2 cellular contexts compared by ENCODE assay signal in the genomic region with DNA sequence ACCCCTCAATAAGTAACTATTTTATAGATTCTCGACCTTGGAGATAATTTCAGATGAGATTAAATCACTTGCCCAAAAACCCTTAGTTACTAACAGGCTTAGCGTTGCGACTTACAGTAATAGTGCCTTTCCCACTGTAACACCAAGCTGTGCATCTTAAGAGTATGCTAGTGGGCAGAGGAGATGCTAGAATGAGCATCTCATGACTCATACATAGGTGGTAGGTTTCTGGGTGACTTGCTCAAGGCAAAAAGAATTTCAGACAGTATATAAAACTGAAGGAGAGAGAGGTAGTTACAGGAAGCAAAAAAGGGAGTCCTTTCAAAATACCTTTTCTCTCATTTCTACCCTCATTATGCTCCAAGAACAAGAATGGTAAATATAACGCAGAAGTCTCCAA.
TF ChIP-seq lines count a peak whose summit lies in the region.

No MANE protein-coding gene starts in this region.

TF ChIP-seq in SK-N-SH, 30 proteins besides CTCF, POLR2A, EP300 and RAD21 (continued from another document):
- TF ChIP-seq, protein P1, sequence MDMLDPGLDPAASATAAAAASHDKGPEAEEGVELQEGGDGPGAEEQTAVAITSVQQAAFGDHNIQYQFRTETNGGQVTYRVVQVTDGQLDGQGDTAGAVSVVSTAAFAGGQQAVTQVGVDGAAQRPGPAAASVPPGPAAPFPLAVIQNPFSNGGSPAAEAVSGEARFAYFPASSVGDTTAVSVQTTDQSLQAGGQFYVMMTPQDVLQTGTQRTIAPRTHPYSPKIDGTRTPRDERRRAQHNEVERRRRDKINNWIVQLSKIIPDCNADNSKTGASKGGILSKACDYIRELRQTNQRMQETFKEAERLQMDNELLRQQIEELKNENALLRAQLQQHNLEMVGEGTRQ (IDR thresholded peaks at IDR 0.05; ENCODE audit: borderline replicate concordance, low read depth, low read length), result no peak
- TF ChIP-seq MEF2A (IDR thresholded peaks at IDR 0.05; ENCODE audit: borderline replicate concordance, low read depth), result no peak
- TF ChIP-seq GATA2 (CRISPR knock-in tag; IDR thresholded peaks at IDR 0.05), result no peak
- TF ChIP-seq MXI1 (IDR thresholded peaks at IDR 0.05; ENCODE audit: low read depth, low read length), result no peak
- TF ChIP-seq TCF12 (IDR thresholded peaks at IDR 0.05), result no peak
- TF ChIP-seq, protein P2, sequence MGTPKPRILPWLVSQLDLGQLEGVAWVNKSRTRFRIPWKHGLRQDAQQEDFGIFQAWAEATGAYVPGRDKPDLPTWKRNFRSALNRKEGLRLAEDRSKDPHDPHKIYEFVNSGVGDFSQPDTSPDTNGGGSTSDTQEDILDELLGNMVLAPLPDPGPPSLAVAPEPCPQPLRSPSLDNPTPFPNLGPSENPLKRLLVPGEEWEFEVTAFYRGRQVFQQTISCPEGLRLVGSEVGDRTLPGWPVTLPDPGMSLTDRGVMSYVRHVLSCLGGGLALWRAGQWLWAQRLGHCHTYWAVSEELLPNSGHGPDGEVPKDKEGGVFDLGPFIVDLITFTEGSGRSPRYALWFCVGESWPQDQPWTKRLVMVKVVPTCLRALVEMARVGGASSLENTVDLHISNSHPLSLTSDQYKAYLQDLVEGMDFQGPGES (IDR thresholded peaks at IDR 0.05; ENCODE audit: low read depth, low read length), result no peak
- TF ChIP-seq RXRA (IDR thresholded peaks at IDR 0.05; ENCODE audit: borderline replicate concordance, low read depth), result no peak
- 0 out of 2 replicates have a peak, but pooled peaks have one; percentile 20 for TF ChIP-seq JUND (IDR thresholded peaks at IDR 0.05)
- TF ChIP-seq, protein P3, sequence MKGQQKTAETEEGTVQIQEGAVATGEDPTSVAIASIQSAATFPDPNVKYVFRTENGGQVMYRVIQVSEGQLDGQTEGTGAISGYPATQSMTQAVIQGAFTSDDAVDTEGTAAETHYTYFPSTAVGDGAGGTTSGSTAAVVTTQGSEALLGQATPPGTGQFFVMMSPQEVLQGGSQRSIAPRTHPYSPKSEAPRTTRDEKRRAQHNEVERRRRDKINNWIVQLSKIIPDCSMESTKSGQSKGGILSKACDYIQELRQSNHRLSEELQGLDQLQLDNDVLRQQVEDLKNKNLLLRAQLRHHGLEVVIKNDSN (IDR thresholded peaks at IDR 0.05; ENCODE audit: borderline replicate concordance, low read depth), result no peak
- TF ChIP-seq, protein P4, sequence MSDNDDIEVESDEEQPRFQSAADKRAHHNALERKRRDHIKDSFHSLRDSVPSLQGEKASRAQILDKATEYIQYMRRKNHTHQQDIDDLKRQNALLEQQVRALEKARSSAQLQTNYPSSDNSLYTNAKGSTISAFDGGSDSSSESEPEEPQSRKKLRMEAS (IDR thresholded peaks at IDR 0.05; ENCODE audit: low read depth), result no peak
- no peak for TF ChIP-seq GABPA (IDR thresholded peaks at IDR 0.05; ENCODE audit: low read depth)
- TF ChIP-seq FOXJ3 (CRISPR knock-in tag; IDR thresholded peaks at IDR 0.05), result no peak
- no peak for TF ChIP-seq YY1 (IDR thresholded peaks at IDR 0.05; ENCODE audit: low read depth)
- TF ChIP-seq TAF1 (IDR thresholded peaks at IDR 0.05; ENCODE audit: borderline replicate concordance, low read depth, low read length), result no peak
- peak; percentile 63 for TF ChIP-seq FOSL2 (IDR thresholded peaks at IDR 0.05; ENCODE audit: borderline replicate concordance, low read depth)
- TF ChIP-seq FOXM1 (IDR thresholded peaks at IDR 0.05; ENCODE audit: low read depth), result no peak

TF ChIP-seq in SK-N-SH treated with all-trans-retinoic acid at 6 μM for 48 hours, 23 proteins besides CTCF, POLR2A, EP300 and RAD21 (continued from another document):
- TF ChIP-seq, protein P5, sequence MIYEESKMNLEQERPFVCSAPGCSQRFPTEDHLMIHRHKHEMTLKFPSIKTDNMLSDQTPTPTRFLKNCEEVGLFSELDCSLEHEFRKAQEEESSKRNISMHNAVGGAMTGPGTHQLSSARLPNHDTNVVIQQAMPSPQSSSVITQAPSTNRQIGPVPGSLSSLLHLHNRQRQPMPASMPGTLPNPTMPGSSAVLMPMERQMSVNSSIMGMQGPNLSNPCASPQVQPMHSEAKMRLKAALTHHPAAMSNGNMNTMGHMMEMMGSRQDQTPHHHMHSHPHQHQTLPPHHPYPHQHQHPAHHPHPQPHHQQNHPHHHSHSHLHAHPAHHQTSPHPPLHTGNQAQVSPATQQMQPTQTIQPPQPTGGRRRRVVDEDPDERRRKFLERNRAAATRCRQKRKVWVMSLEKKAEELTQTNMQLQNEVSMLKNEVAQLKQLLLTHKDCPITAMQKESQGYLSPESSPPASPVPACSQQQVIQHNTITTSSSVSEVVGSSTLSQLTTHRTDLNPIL (CRISPR knock-in tag; IDR thresholded peaks at IDR 0.05; ENCODE audit: low read depth), result no peak
- TF ChIP-seq BACH2 (CRISPR knock-in tag; IDR thresholded peaks at IDR 0.05; ENCODE audit: borderline replicate concordance), result no peak
- no peak for TF ChIP-seq PPARA (CRISPR knock-in tag; IDR thresholded peaks at IDR 0.05; ENCODE audit: borderline replicate concordance)
- no peak for TF ChIP-seq ZNF565 (CRISPR knock-in tag; conservative IDR thresholded peaks at IDR 0.05; ENCODE audit: low read depth)
- no peak for TF ChIP-seq SNAI2 (CRISPR knock-in tag; IDR thresholded peaks at IDR 0.05)
- TF ChIP-seq, protein P6, sequence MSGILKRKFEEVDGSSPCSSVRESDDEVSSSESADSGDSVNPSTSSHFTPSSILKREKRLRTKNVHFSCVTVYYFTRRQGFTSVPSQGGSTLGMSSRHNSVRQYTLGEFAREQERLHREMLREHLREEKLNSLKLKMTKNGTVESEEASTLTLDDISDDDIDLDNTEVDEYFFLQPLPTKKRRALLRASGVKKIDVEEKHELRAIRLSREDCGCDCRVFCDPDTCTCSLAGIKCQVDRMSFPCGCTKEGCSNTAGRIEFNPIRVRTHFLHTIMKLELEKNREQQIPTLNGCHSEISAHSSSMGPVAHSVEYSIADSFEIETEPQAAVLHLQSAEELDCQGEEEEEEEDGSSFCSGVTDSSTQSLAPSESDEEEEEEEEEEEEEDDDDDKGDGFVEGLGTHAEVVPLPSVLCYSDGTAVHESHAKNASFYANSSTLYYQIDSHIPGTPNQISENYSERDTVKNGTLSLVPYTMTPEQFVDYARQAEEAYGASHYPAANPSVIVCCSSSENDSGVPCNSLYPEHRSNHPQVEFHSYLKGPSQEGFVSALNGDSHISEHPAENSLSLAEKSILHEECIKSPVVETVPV (CRISPR knock-in tag; IDR thresholded peaks at IDR 0.05), result no peak
- TF ChIP-seq ISL1 (CRISPR knock-in tag; IDR thresholded peaks at IDR 0.05), result no peak
- TF ChIP-seq, protein P7, sequence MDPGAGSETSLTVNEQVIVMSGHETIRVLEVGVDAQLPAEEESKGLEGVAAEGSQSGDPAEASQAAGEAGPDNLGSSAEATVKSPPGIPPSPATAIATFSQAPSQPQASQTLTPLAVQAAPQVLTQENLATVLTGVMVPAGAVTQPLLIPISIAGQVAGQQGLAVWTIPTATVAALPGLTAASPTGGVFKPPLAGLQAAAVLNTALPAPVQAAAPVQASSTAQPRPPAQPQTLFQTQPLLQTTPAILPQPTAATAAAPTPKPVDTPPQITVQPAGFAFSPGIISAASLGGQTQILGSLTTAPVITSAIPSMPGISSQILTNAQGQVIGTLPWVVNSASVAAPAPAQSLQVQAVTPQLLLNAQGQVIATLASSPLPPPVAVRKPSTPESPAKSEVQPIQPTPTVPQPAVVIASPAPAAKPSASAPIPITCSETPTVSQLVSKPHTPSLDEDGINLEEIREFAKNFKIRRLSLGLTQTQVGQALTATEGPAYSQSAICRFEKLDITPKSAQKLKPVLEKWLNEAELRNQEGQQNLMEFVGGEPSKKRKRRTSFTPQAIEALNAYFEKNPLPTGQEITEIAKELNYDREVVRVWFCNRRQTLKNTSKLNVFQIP (CRISPR knock-in tag; IDR thresholded peaks at IDR 0.05; ENCODE audit: borderline replicate concordance, low read depth), result no peak
- TF ChIP-seq GLIS3 (CRISPR knock-in tag; IDR thresholded peaks at IDR 0.05), result no peak
- TF ChIP-seq OSR1 (CRISPR knock-in tag; IDR thresholded peaks at IDR 0.05), result no peak
- no peak for TF ChIP-seq ZNF8 (CRISPR knock-in tag; IDR thresholded peaks at IDR 0.05)
- TF ChIP-seq TOX (CRISPR knock-in tag; IDR thresholded peaks at IDR 0.05; ENCODE audit: borderline replicate concordance), result no peak
